In the genomic region with DNA sequence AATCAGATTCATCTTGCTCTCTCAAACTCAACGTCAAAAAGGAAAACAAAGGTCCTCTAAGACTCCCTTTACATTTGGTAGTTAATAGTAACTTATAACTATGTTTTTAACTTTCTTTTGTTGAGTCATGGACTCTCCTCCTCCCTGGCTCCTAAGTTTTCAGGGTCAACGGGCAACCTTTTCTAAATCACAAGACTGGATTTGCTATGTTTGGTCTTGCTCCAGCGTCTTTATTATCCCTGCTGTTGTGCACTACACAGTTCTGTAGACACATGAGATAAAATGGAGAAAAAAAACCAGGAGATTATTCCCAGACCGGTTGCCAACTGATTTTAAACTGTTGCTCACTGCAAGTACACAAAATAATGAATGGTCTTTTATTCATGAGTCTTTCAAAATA, we compare ENCODE assay signal across 11 cellular contexts. TPM values are rescaled to one million over a fixed set of nuclear protein-coding genes. Genes with fewer than 3 reads are reported as not detected.
DNase-seq lines count a peak whose midpoint lies in the region; ATAC-seq and TF ChIP-seq lines count a peak whose summit lies in the region.
"Had no signal": no experiment of that assay in that cellular context is flagged by ENCODE, and none has a peak within 500 bp of the region (broad histone marks: within the 10 kb centered on the region; RNA-seq: fewer than 3 reads in every experiment).

No MANE protein-coding gene starts in this region.

- in situ Hi-C loops in brain microvascular endothelial cell (cut with HindIII; ENCODE audit: low pct_ligation_motif_present, low sequenced_read_pairs): no loop called here

- peak; percentile 40 to 41 for ATAC-seq in right cardiac atrium
- ATAC-seq in left lobe of liver: no peak

- intact Hi-C loops in right cardiac atrium (cut with DNase I): loop anchor here (5.0 to 10.0 kb wide), 4 partner anchors 74 to 136 kb away; partner anchors contain the start of genes MED4 (in 2 of the 4) and RB1 (in 2 of the 4)

- peak overlapping the region; percentile 67 for H3K4me3 ChIP-seq in adipocyte (ENCODE audit: low read length)
- no peak overlapping the region for H3K4me3 ChIP-seq in right cardiac atrium (ENCODE audit: low read length)
- H3K4me3 ChIP-seq in skeletal muscle satellite cell (ENCODE audit: low read length): no peak overlapping the region
- no peak overlapping the region for H3K4me3 ChIP-seq in brain microvascular endothelial cell (ENCODE audit: low read depth, low read length)
- no peak overlapping the region for H3K4me3 ChIP-seq in endodermal cell (ENCODE audit: low read length)

- peaks cover 19% of the 10 kb centered on the region for H3K4me1 Mint-ChIP-seq in endodermal cell

- H3K27me3 Mint-ChIP-seq in endodermal cell (ENCODE audit: insufficient read depth): peaks cover 13% of the 10 kb centered on the region

- H3K36me3 Mint-ChIP-seq in endodermal cell (ENCODE audit: low read depth): no peaks in the 10 kb centered on the region

- H3K9ac ChIP-seq in adipocyte (ENCODE audit: low read length) (peak overlapping the region; percentile 55), skeletal muscle satellite cell (ENCODE audit: low read depth, low read length) (no peak overlapping the region), endodermal cell (ENCODE audit: extremely low read depth, low read length, poor library complexity, severe bottlenecking) (no peak overlapping the region)

- H3K4me2 ChIP-seq in skeletal muscle satellite cell (ENCODE audit: low read length): peak overlapping the region; percentile 3

- H3K36me3 ChIP-seq in adipocyte (ENCODE audit: control insufficient read depth, insufficient read depth, low read length, severe bottlenecking) (no peaks in the 10 kb centered on the region), skeletal muscle satellite cell (ENCODE audit: insufficient read depth, low read length) (no peaks in the 10 kb centered on the region), brain microvascular endothelial cell (replicated peaks) (peaks cover 5% of the 10 kb centered on the region), endodermal cell (ENCODE audit: control insufficient read depth, insufficient read depth, low read length) (no peaks in the 10 kb centered on the region)

- WGBS in right cardiac atrium: 27% methylated on average over 4 of the region's 4 CpGs
- 70 to 87% methylated on average over 3 to 4 of the region's 4 CpGs for WGBS in endodermal cell (ENCODE audit: insufficient coverage in 1 of 2, insufficient read length in 1 of 2), 2 experiments

- H3K9me3 Mint-ChIP-seq in endodermal cell: no peaks in the 10 kb centered on the region

- DNase-seq in DMS 273 (lab: John Stamatoyannopoulos, UW; ENCODE audit: unreplicated experiment) (peak; percentile 28), DMS 273 treated with DMSO at 0.1 percent for 48 hours (lab: John Stamatoyannopoulos, UW) (no peak), adipocyte (ENCODE audit: low read depth) (no peak), right cardiac atrium (no peak), left lobe of liver (ENCODE audit: low spot score) (no peak), brain microvascular endothelial cell (no peak), endodermal cell (no peak)
- DNase-seq: activated effector memory CD4-positive, alpha-beta T cell treated with Interleukin-2 at 50 U/mL for 16 hours; NCI-H1436 treated with DMSO at 0.1 percent for 48 hours had no signal

- H3K27ac Mint-ChIP-seq in endodermal cell: no peak overlapping the region

- no peak overlapping the region for H3K4me3 Mint-ChIP-seq in endodermal cell

- H3K27ac ChIP-seq in right cardiac atrium (ENCODE audit: low read length): no peak overlapping the region
- H3K27ac ChIP-seq in brain microvascular endothelial cell: no peak overlapping the region
- H3K27ac ChIP-seq in endodermal cell (ENCODE audit: low read depth, low read length): no peak overlapping the region
- H3K27ac ChIP-seq: 22Rv1 had no signal

- H3K27me3 ChIP-seq in adipocyte (replicated peaks; ENCODE audit: control insufficient read depth, insufficient read depth, low read length) (no peaks in the 10 kb centered on the region), right cardiac atrium (ENCODE audit: control insufficient read depth, insufficient read depth) (no peaks in the 10 kb centered on the region), skeletal muscle satellite cell (ENCODE audit: control insufficient read depth, insufficient read depth, low read length) (peaks cover 8% of the 10 kb centered on the region), brain microvascular endothelial cell (replicated peaks) (no peaks in the 10 kb centered on the region), endodermal cell (ENCODE audit: control insufficient read depth, insufficient read depth, low read length, poor library complexity, severe bottlenecking) (peaks cover 16% of the 10 kb centered on the region)

- H3K9me3 ChIP-seq in adipocyte (ENCODE audit: control insufficient read depth, low read length) (no peaks in the 10 kb centered on the region), right cardiac atrium (ENCODE audit: control insufficient read depth, low read length) (no peaks in the 10 kb centered on the region), skeletal muscle satellite cell (replicated peaks; ENCODE audit: low read length) (no peaks in the 10 kb centered on the region), endodermal cell (ENCODE audit: control insufficient read depth, low read length) (no peaks in the 10 kb centered on the region)

- H3K4me1 ChIP-seq in adipocyte (ENCODE audit: control insufficient read depth, insufficient read depth, low read length): peaks cover 34% of the 10 kb centered on the region
- peaks cover 2% of the 10 kb centered on the region for H3K4me1 ChIP-seq in right cardiac atrium (ENCODE audit: control insufficient read depth, insufficient read depth, low read length)
- H3K4me1 ChIP-seq in skeletal muscle satellite cell (ENCODE audit: control insufficient read depth, insufficient read depth, low read length): peaks cover 16% of the 10 kb centered on the region
- peaks cover 6% of the 10 kb centered on the region for H3K4me1 ChIP-seq in endodermal cell (ENCODE audit: control insufficient read depth, insufficient read depth, low read length)

- TF ChIP-seq CTCF in brain microvascular endothelial cell (IDR thresholded peaks at IDR 0.05; ENCODE audit: low read depth, low read length, missing control alignments): no peak
- no peak for TF ChIP-seq CTCF in endodermal cell (conservative IDR thresholded peaks at IDR 0.05)

RNA-seq across cellular contexts. Expression of gene ITM2B, which starts 1.9 kb away (rescaled TPM):
- 100 to 1,000 TPM; 585 to 643 (median 613) TPM for total RNA-seq in right cardiac atrium
- polyA plus RNA-seq in right cardiac atrium: 633 TPM
- total RNA-seq in skeletal muscle satellite cell (2012; rRNA removed): 60.3 and 82.1 TPM in 2 replicates
- total RNA-seq in left lobe of liver: 221 TPM
- total RNA-seq in endodermal cell: 100 to 1,000 TPM; 158 to 170 TPM
- polyA plus RNA-seq in endodermal cell (2013, experiment 1 of 2): 228 TPM
- polyA plus RNA-seq in endodermal cell (2013, experiment 2 of 2): 214 TPM
